12 cellular contexts compared by ENCODE assay signal in genomic region chr11:106086850-106087249, GRCh38. TPM values are rescaled to one million over a fixed set of nuclear protein-coding genes. Genes with fewer than 3 reads are reported as not detected.
DNase-seq lines count a peak whose midpoint lies in the region; ATAC-seq and TF ChIP-seq lines count a peak whose summit lies in the region.
"Had no signal": no experiment of that assay in that cellular context is flagged by ENCODE, and none has a peak within 500 bp of the region (broad histone marks: within the 10 kb centered on the region; RNA-seq: fewer than 3 reads in every experiment).

No MANE protein-coding gene starts in this region.

- CTCF ChIA-PET in A673 (lab: Charles Lee), result no interaction called here

- peak overlapping the region; percentile 32 for H3K27ac ChIP-seq in A673 (ENCODE audit: low read depth, low read length, poor library complexity, severe bottlenecking)
- H3K27ac ChIP-seq in Karpas-422 (ENCODE audit: low read length), result peak overlapping the region; percentile 8; the same call in 1 of the 2 replicates
- peak overlapping the region; percentile 11 for H3K27ac ChIP-seq in muscle layer of duodenum (ENCODE audit: low read length)
- H3K27ac ChIP-seq in prostate gland, result no peak overlapping the region

- H3K4me1 ChIP-seq in A673 (ENCODE audit: insufficient read depth, low read length, poor library complexity, severe bottlenecking) (peaks cover 15% of the 10 kb centered on the region), Karpas-422 (ENCODE audit: low read length) (peaks cover 29% of the 10 kb centered on the region), muscle layer of duodenum (ENCODE audit: control insufficient read depth in 1 of 2, insufficient read depth in 2 of 2, low read length in 2 of 2) (peaks cover 7 to 40% of the 10 kb centered on the region in 2 donors), prostate gland (replicated peaks) (no peaks in the 10 kb centered on the region)

- peaks cover 95% of the 10 kb centered on the region for H3K79me2 ChIP-seq in Karpas-422 (ENCODE audit: low read length)

- H3K27me3 ChIP-seq in A673 (replicated peaks; ENCODE audit: insufficient read depth, low read depth, low read length, poor library complexity), result no peaks in the 10 kb centered on the region
- H3K27me3 ChIP-seq in Karpas-422 (ENCODE audit: low read length), result no peaks in the 10 kb centered on the region
- H3K27me3 ChIP-seq in muscle layer of duodenum (ENCODE audit: low read depth, low read length), result no peaks in the 10 kb centered on the region
- H3K27me3 ChIP-seq in prostate gland (replicated peaks; ENCODE audit: insufficient read depth), result no peaks in the 10 kb centered on the region

- H3K27ac Mint-ChIP-seq in central memory CD8-positive, alpha-beta T cell (ENCODE audit: low read depth), result peak overlapping the region; percentile 0
- H3K27ac Mint-ChIP-seq: activated naive CD4-positive, alpha-beta T cell treated with anti-CD3 and anti-CD28 coated beads, Interleukin-2, amount 10 ng/mL, durations not matched to agents 7 days and 5 days; dendritic cell treated with granulocyte-macrophage colony-stimulating factor and Interleukin-4, amounts not matched to agents 40 ng/mL and 50 ng/mL, for 4 days had no signal

- peaks cover 60% of the 10 kb centered on the region for H4K20me1 ChIP-seq in Karpas-422 (ENCODE audit: insufficient read depth, low read depth, low read length)

- H3K27me3 Mint-ChIP-seq in central memory CD8-positive, alpha-beta T cell, result no peaks in the 10 kb centered on the region
- H3K27me3 Mint-ChIP-seq: activated naive CD4-positive, alpha-beta T cell treated with anti-CD3 and anti-CD28 coated beads, Interleukin-2, amount 10 ng/mL, durations not matched to agents 7 days and 5 days; dendritic cell treated with granulocyte-macrophage colony-stimulating factor and Interleukin-4, amounts not matched to agents 40 ng/mL and 50 ng/mL, for 4 days had no signal

- no peaks in the 10 kb centered on the region for H3K9me3 Mint-ChIP-seq in central memory CD8-positive, alpha-beta T cell
- H3K9me3 Mint-ChIP-seq: activated naive CD4-positive, alpha-beta T cell treated with anti-CD3 and anti-CD28 coated beads, Interleukin-2, amount 10 ng/mL, durations not matched to agents 7 days and 5 days; dendritic cell treated with granulocyte-macrophage colony-stimulating factor and Interleukin-4, amounts not matched to agents 40 ng/mL and 50 ng/mL, for 4 days had no signal

- no peaks in the 10 kb centered on the region for H3K9me2 ChIP-seq in Karpas-422 (replicated peaks; ENCODE audit: insufficient read depth, low read length)

- no peak for TF ChIP-seq POLR2A in prostate gland (IDR thresholded peaks at IDR 0.05)

- H3K4me1 Mint-ChIP-seq in central memory CD8-positive, alpha-beta T cell, result peaks cover 56% of the 10 kb centered on the region

- 54% methylated on average over 2 of the region's 2 CpGs for WGBS in prostate gland

- intact Hi-C loops in A673 (cut with micrococcal nuclease; ENCODE audit: unreplicated experiment), result loop anchor here (5.0 kb wide), 1 partner anchor 950 kb away; no protein-coding TSS in a partner anchor
- intact Hi-C loops in prostate gland (cut with DNase I), result no loop called here

- BruUV-seq in A673 (replicated peaks; lab: Mats Ljungman, UMichigan), result no TSS peak

- H2AFZ ChIP-seq in Karpas-422 (ENCODE audit: low read length), result no peak overlapping the region

- H3K4me3 ChIP-seq in A673 (ENCODE audit: low read depth, low read length, poor library complexity, severe bottlenecking) (no peak overlapping the region), Karpas-422 (ENCODE audit: low read length) (no peak overlapping the region), muscle layer of duodenum (ENCODE audit: low read depth in 1 of 2, low read length in 2 of 2) (no peak overlapping the region), prostate gland (no peak overlapping the region)

- no peak for ATAC-seq in central memory CD8-positive, alpha-beta T cell (replicated peaks; ENCODE audit: extremely low read depth, poor library complexity, severe bottlenecking)

- TF ChIP-seq CTCF in A673 (conservative IDR thresholded peaks at IDR 0.05; ENCODE audit: low read depth, low read length) (no peak), prostate gland (IDR thresholded peaks at IDR 0.05) (no peak)

- H3K9me3 ChIP-seq in A673 (ENCODE audit: low read depth, low read length, poor library complexity, severe bottlenecking) (no peaks in the 10 kb centered on the region), Karpas-422 (ENCODE audit: low read length) (no peaks in the 10 kb centered on the region), muscle layer of duodenum (ENCODE audit: control insufficient read depth in 1 of 2, low read length in 2 of 2) (no peaks in the 10 kb centered on the region), prostate gland (no peaks in the 10 kb centered on the region)

- H3K9ac ChIP-seq in Karpas-422 (ENCODE audit: low read length), result no peak overlapping the region

- no peak overlapping the region for H3K4me3 Mint-ChIP-seq in central memory CD8-positive, alpha-beta T cell
- H3K4me3 Mint-ChIP-seq: activated naive CD4-positive, alpha-beta T cell treated with anti-CD3 and anti-CD28 coated beads, Interleukin-2, amount 10 ng/mL, durations not matched to agents 7 days and 5 days; dendritic cell treated with granulocyte-macrophage colony-stimulating factor and Interleukin-4, amounts not matched to agents 40 ng/mL and 50 ng/mL, for 4 days had no signal

- H3K36me3 ChIP-seq in A673 (ENCODE audit: insufficient read depth, low read length, poor library complexity, severe bottlenecking), result peaks cover 57% of the 10 kb centered on the region
- H3K36me3 ChIP-seq in Karpas-422 (ENCODE audit: insufficient read depth, low read length), result peaks cover 77% of the 10 kb centered on the region
- H3K36me3 ChIP-seq in muscle layer of duodenum (ENCODE audit: control insufficient read depth in 1 of 2, insufficient read depth in 2 of 2, low read length in 2 of 2), result peaks cover 18 to 20% of the 10 kb centered on the region in 2 donors
- H3K36me3 ChIP-seq in prostate gland, result peaks cover 0 to 6% of the 10 kb centered on the region in 2 donors

- H3K4me2 ChIP-seq in Karpas-422 (ENCODE audit: low read depth, low read length, poor library complexity, severe bottlenecking), result no peak overlapping the region

- DNase-seq in A673 (ENCODE audit: low spot score) (no peak), Karpas-422 (no peak), prostate gland (ENCODE audit: low spot score) (no peak), DMS114 treated with DMSO at 0.1 percent for 48 hours (lab: John Stamatoyannopoulos, UW; ENCODE audit: unreplicated experiment) (no peak), globus pallidus (ENCODE audit: low spot score) (no peak)
- no peak for DNase-seq in central memory CD8-positive, alpha-beta T cell (ENCODE audit: low spot score in 2 of 2)
- no peak for DNase-seq in activated effector memory CD4-positive, alpha-beta T cell treated with Interleukin-2 at 50 U/mL for 16 hours
- DNase-seq: activated naive CD4-positive, alpha-beta T cell treated with anti-CD3 and anti-CD28 coated beads, Interleukin-2, amount 10 ng/mL, durations not matched to agents 7 days and 5 days; nucleus accumbens; stimulated activated CD4-positive, alpha-beta T cell treated with anti-CD3 and anti-CD28 coated beads, Interleukin-15, amount 100 ng/mL, for 24 hours had no signal

- POLR2A ChIA-PET in A673 (lab: Charles Lee; ENCODE audit: low non-redundant PET), result no interaction called here

- peaks cover 22% of the 10 kb centered on the region for H3K36me3 Mint-ChIP-seq in central memory CD8-positive, alpha-beta T cell (ENCODE audit: insufficient read depth)

RNA-seq across cellular contexts. Expression of gene AASDHPPT, which starts 9.4 kb away (rescaled TPM):
- 83.8 and 96.6 TPM in 2 replicates for total RNA-seq in A673 (2021)
- 127 and 222 TPM in 2 replicates for total RNA-seq in Karpas-422 (2014; rRNA removed; shearing (Covaris generic); ENCODE audit: low replicate concordance)
- 10 to 100 TPM; 37.2 to 37.8 TPM for total RNA-seq in prostate gland

RNA-seq across cellular contexts. Expression of gene KBTBD3, which starts 9.7 kb away (rescaled TPM):
- total RNA-seq in A673 (2021) (3.2 and 4.8 TPM in 2 replicates), prostate gland (1 to 10 TPM; 3.8 to 7.3 TPM)
- total RNA-seq in Karpas-422 (2014; rRNA removed; shearing (Covaris generic); ENCODE audit: low replicate concordance), result 7.6 and 13.2 TPM in 2 replicates

Comparison
In these comparisons a context has a peak if more than half of its experiments do, and no peak if none do; other contexts are left out.
1. H3K27ac ChIP-seq: peak in A673 (single experiment), Karpas-422 (single experiment) and muscle layer of duodenum (single experiment); none in prostate gland (0 of 2).